ENCODE assay signal across 10 cellular contexts in genomic region chr4:101192244-101192643, GRCh38.
DNase-seq lines count a peak whose midpoint lies in the region; ATAC-seq and TF ChIP-seq lines count a peak whose summit lies in the region.
"Had no signal": no experiment of that assay in that cellular context is flagged by ENCODE, and none has a peak within 500 bp of the region (broad histone marks: within the 10 kb centered on the region; RNA-seq: fewer than 3 reads in every experiment).

No MANE protein-coding gene starts in this region.

- H3K27ac ChIP-seq in heart left ventricle (peak overlapping the region; percentile 16 to 79 (median 60)), liver (ENCODE audit: low read depth in 1 of 2, low read length in 2 of 2) (peak overlapping the region; percentile 71 to 81)

- H3K9me3 ChIP-seq in heart left ventricle (no peaks in the 10 kb centered on the region), liver (ENCODE audit: control insufficient read depth in 4 of 4, low read length in 3 of 4) (no peaks in the 10 kb centered on the region)

- no peak for TF ChIP-seq RAD21 in liver (IDR thresholded peaks at IDR 0.05)

- no peaks in the 10 kb centered on the region for H3K27me3 ChIP-seq in heart left ventricle
- no peaks in the 10 kb centered on the region for H3K27me3 ChIP-seq in liver (ENCODE audit: control insufficient read depth in 4 of 4, insufficient read depth in 4 of 4, low read length in 3 of 4)

- DNase-seq in heart left ventricle (no peak), left ventricle myocardium superior (no peak), HEK293T (ENCODE audit: extremely low spot score) (no peak), COLO829 (ENCODE audit: low spot score) (no peak), EL (no peak)

- ATAC-seq in heart left ventricle (no peak), left ventricle myocardium superior (no peak), SK-N-SH treated with all-trans-retinoic acid at 6 μM for 48 hours (peak; percentile 17), HG02885 (IDR thresholded peaks at IDR 0.05; ENCODE audit: poor library complexity, unreplicated experiment) (no peak)
- ATAC-seq: K562, Panc1 had no signal

- H3K36me3 ChIP-seq in heart left ventricle (peaks cover 0 to 14% (median 0%) of the 10 kb centered on the region in 9 donors), liver (ENCODE audit: control insufficient read depth in 4 of 4, insufficient read depth in 3 of 4, low read depth in 1 of 4, low read length in 3 of 4) (no peaks in the 10 kb centered on the region)

- H3K4me3 ChIP-seq in heart left ventricle, result peak overlapping the region in 1 of 12 donors; percentile 4
- no peak overlapping the region for H3K4me3 ChIP-seq in liver (ENCODE audit: low read depth in 1 of 3, low read length in 3 of 3)
- H3K4me3 ChIP-seq: K562 had no signal

- no peak for TF ChIP-seq CTCF in heart left ventricle (IDR thresholded peaks at IDR 0.05)
- no peak for TF ChIP-seq CTCF in liver (IDR thresholded peaks at IDR 0.05; ENCODE audit: low read depth, low read length, missing input control)

- intact Hi-C loops in heart left ventricle (cut with DNase I), result loop anchor here in 5 of 10 donors (5.0 kb wide), 1 partner anchor 155 kb away; the partner anchor contains the start of gene PPP3CA (in 5 of the 5)
- intact Hi-C loops in left ventricle myocardium superior (cut with micrococcal nuclease), result loop anchor here (10.0 kb wide), 1 partner anchor 153 kb away; the partner anchor contains the start of gene PPP3CA

- no peak overlapping the region for H3K9ac ChIP-seq in liver (ENCODE audit: low read depth in 1 of 2, low read length in 2 of 2)

- CTCF ChIA-PET in HEK293T (lab: Yijun Ruan, JAX), result no interaction called here

- POLR2A ChIA-PET in HEK293T (lab: Yijun Ruan, JAX), result no interaction called here

- no peak for TF ChIP-seq POLR2A in heart left ventricle (IDR thresholded peaks at IDR 0.05)

- H3K4me1 ChIP-seq in heart left ventricle (peaks cover 5 to 34% (median 21%) of the 10 kb centered on the region in 12 donors), liver (ENCODE audit: control insufficient read depth in 4 of 4, insufficient read depth in 4 of 4, low read length in 3 of 4) (peaks cover 7 to 29% (median 23%) of the 10 kb centered on the region in 4 donors)

TF ChIP-seq in SK-N-SH treated with all-trans-retinoic acid at 6 μM for 48 hours, 23 proteins besides CTCF, POLR2A, EP300 and RAD21 (continues in another document):
- no peak for TF ChIP-seq ZNF70 (CRISPR knock-in tag; IDR thresholded peaks at IDR 0.05)
- TF ChIP-seq TCF4 (CRISPR knock-in tag; IDR thresholded peaks at IDR 0.05; ENCODE audit: borderline replicate concordance), result no peak
- TF ChIP-seq, protein P1, sequence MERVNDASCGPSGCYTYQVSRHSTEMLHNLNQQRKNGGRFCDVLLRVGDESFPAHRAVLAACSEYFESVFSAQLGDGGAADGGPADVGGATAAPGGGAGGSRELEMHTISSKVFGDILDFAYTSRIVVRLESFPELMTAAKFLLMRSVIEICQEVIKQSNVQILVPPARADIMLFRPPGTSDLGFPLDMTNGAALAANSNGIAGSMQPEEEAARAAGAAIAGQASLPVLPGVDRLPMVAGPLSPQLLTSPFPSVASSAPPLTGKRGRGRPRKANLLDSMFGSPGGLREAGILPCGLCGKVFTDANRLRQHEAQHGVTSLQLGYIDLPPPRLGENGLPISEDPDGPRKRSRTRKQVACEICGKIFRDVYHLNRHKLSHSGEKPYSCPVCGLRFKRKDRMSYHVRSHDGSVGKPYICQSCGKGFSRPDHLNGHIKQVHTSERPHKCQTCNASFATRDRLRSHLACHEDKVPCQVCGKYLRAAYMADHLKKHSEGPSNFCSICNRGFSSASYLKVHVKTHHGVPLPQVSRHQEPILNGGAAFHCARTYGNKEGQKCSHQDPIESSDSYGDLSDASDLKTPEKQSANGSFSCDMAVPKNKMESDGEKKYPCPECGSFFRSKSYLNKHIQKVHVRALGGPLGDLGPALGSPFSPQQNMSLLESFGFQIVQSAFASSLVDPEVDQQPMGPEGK (CRISPR knock-in tag; IDR thresholded peaks at IDR 0.05; ENCODE audit: borderline replicate concordance), result no peak
- TF ChIP-seq ZC3H10 (CRISPR knock-in tag; IDR thresholded peaks at IDR 0.05), result no peak

TF ChIP-seq in liver, 16 proteins besides CTCF, POLR2A, EP300 and RAD21 (continues in another document):
- TF ChIP-seq JUND (IDR thresholded peaks at IDR 0.05) (no peak), HNF4G (IDR thresholded peaks at IDR 0.05) (no peak), NR2F2 (IDR thresholded peaks at IDR 0.05) (no peak), FOXA2 (IDR thresholded peaks at IDR 0.05) (no peak), ATF3 (IDR thresholded peaks at IDR 0.05) (no peak), FOXA1 (IDR thresholded peaks at IDR 0.05) (no peak), YY1 (IDR thresholded peaks at IDR 0.05) (no peak), MAX (IDR thresholded peaks at IDR 0.05) (no peak), HNF4A (conservative IDR thresholded peaks at IDR 0.05) (no peak), REST (IDR thresholded peaks at IDR 0.05) (no peak)

TF ChIP-seq in HEK293T, 16 proteins besides CTCF, POLR2A, EP300 and RAD21:
- TF ChIP-seq ELF4 (IDR thresholded peaks at IDR 0.05) (no peak), SP1 (IDR thresholded peaks at IDR 0.05) (no peak), ARNT (IDR thresholded peaks at IDR 0.05) (no peak), FOXM1 (IDR thresholded peaks at IDR 0.05; ENCODE audit: borderline replicate concordance) (no peak), HDGF (IDR thresholded peaks at IDR 0.05; ENCODE audit: borderline replicate concordance) (no peak), ZNF384 (IDR thresholded peaks at IDR 0.05) (no peak), SUZ12 (IDR thresholded peaks at IDR 0.05) (no peak), NFRKB (IDR thresholded peaks at IDR 0.05) (no peak), LEF1 (IDR thresholded peaks at IDR 0.05; ENCODE audit: borderline replicate concordance) (no peak)
